In the genomic region with DNA sequence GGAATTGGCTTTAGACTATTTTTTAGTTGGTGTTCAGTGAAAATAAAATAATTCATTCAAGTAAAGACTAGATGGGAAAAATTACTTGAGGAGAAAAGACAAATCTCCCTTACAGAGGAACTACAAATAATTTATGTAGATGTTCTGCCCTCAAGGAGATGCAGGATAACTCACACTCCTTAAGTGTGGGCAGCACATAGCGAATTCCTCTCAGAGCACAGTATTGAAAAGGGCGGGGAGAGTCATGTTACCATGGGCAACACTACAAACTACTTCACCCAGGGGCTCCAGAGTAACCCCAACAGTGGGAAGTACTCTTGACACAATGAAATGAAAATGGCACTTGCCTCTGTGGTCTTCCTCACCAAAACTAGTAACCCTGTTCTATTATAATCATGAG, we compare ENCODE assay signal across 23 cellular contexts. TPM values are rescaled to one million over a fixed set of nuclear protein-coding genes. Genes with fewer than 3 reads are reported as not detected.
A peak's percentile ranks its signal among the peaks of the same experiment; 100 is the strongest.
DNase-seq lines count a peak whose midpoint lies in the region; ATAC-seq and TF ChIP-seq lines count a peak whose summit lies in the region.
"Had no signal": no experiment of that assay in that cellular context is flagged by ENCODE, and none has a peak within 500 bp of the region (broad histone marks: within the 10 kb centered on the region; RNA-seq: fewer than 3 reads in every experiment).

No MANE protein-coding gene starts in this region.

- TF ChIP-seq CTCF in A673 (conservative IDR thresholded peaks at IDR 0.05; ENCODE audit: low read depth, low read length) (no peak), PC-3 (conservative IDR thresholded peaks at IDR 0.05; ENCODE audit: low read depth, low read length) (no peak), foreskin keratinocyte (conservative IDR thresholded peaks at IDR 0.05) (no peak), neural progenitor cell (IDR thresholded peaks at IDR 0.05) (no peak)

- H3K36me3 Mint-ChIP-seq in neural progenitor cell: no peaks in the 10 kb centered on the region
- H3K36me3 Mint-ChIP-seq: activated naive CD4-positive, alpha-beta T cell treated with anti-CD3 and anti-CD28 coated beads, Interleukin-2, amount 50 U/mL, for 24 hours had no signal

- H3K79me2 ChIP-seq in PC-3 (ENCODE audit: low read length) (no peaks in the 10 kb centered on the region), neural progenitor cell (ENCODE audit: low read depth) (no peaks in the 10 kb centered on the region)

- H3K9ac ChIP-seq in PC-3 (ENCODE audit: low read length): peak overlapping the region; percentile 71
- no peak overlapping the region for H3K9ac ChIP-seq in neural progenitor cell

- H3K27me3 ChIP-seq in A673 (replicated peaks; ENCODE audit: insufficient read depth, low read depth, low read length, poor library complexity): no peaks in the 10 kb centered on the region
- no peaks in the 10 kb centered on the region for H3K27me3 ChIP-seq in PC-3 (ENCODE audit: low read length)
- no peaks in the 10 kb centered on the region for H3K27me3 ChIP-seq in foreskin keratinocyte
- H3K27me3 ChIP-seq in neural progenitor cell: no peaks in the 10 kb centered on the region
- H3K27me3 ChIP-seq: heart right ventricle had no signal

- H3K36me3 ChIP-seq in A673 (ENCODE audit: insufficient read depth, low read length, poor library complexity, severe bottlenecking): no peaks in the 10 kb centered on the region
- H3K36me3 ChIP-seq in PC-3 (ENCODE audit: low read depth, low read length): no peaks in the 10 kb centered on the region
- no peaks in the 10 kb centered on the region for H3K36me3 ChIP-seq in neural progenitor cell
- H3K36me3 ChIP-seq: heart right ventricle had no signal

- no peak overlapping the region for H3K4me3 ChIP-seq in A673 (ENCODE audit: low read depth, low read length, poor library complexity, severe bottlenecking)
- H3K4me3 ChIP-seq in PC-3 (ENCODE audit: low read length): no peak overlapping the region
- H3K4me3 ChIP-seq in neural progenitor cell: no peak overlapping the region
- H3K4me3 ChIP-seq: GM12878, heart right ventricle had no signal

- H3K27me3 Mint-ChIP-seq in neural progenitor cell (ENCODE audit: insufficient read depth, low read depth): no peaks in the 10 kb centered on the region
- H3K27me3 Mint-ChIP-seq: activated naive CD4-positive, alpha-beta T cell treated with anti-CD3 and anti-CD28 coated beads, Interleukin-2, amount 50 U/mL, for 24 hours; progenitor cell of endocrine pancreas had no signal

- peak overlapping the region; percentile 51 for H3K27ac Mint-ChIP-seq in neural progenitor cell
- H3K27ac Mint-ChIP-seq: activated B cell treated with CpG ODN at 0.5 μM for 24 hours; activated naive CD4-positive, alpha-beta T cell treated with anti-CD3 and anti-CD28 coated beads, Interleukin-2, amount 50 U/mL, for 24 hours; activated T-helper 1 cell treated with anti-CD3 and anti-CD28 coated beads, Interleukin-12 subunit alpha, Interleukin-12 subunit beta, Interleukin-2, Interleukin-4 antibody, amounts not matched to agents 30 ng/mL and 10 ng/mL and 1 ng/mL, durations not matched to agents 14 hours and 24 hours and 36 hours; progenitor cell of endocrine pancreas had no signal

- CTCF ChIA-PET in A673 (lab: Charles Lee): no interaction called here
- CTCF ChIA-PET in PC-3 (lab: Charles Lee): no interaction called here

- H4K20me1 ChIP-seq in PC-3 (ENCODE audit: low read length) (no peaks in the 10 kb centered on the region), neural progenitor cell (ENCODE audit: low read depth) (no peaks in the 10 kb centered on the region)

- H3K27ac ChIP-seq in A673 (ENCODE audit: low read depth, low read length, poor library complexity, severe bottlenecking) (no peak overlapping the region), PC-3 (ENCODE audit: low read length) (peak overlapping the region; percentile 98), foreskin keratinocyte (peak overlapping the region; percentile 98), neural progenitor cell (no peak overlapping the region)
- H3K27ac ChIP-seq: heart right ventricle had no signal

- POLR2A ChIA-PET in A673 (lab: Charles Lee; ENCODE audit: low non-redundant PET) (no interaction called here), PC-3 (lab: Charles Lee; ENCODE audit: unreplicated experiment) (no interaction called here)

- H3K9me3 ChIP-seq in A673 (ENCODE audit: low read depth, low read length, poor library complexity, severe bottlenecking) (no peaks in the 10 kb centered on the region), PC-3 (ENCODE audit: low read length) (no peaks in the 10 kb centered on the region), neural progenitor cell (ENCODE audit: low read depth) (no peaks in the 10 kb centered on the region)
- H3K9me3 ChIP-seq: heart right ventricle had no signal

- DNase-seq in A673 (ENCODE audit: low spot score) (peak; percentile 60), PC-3 (no peak), foreskin keratinocyte (peak in 1 of 2 donors; percentile 80), neural progenitor cell (ENCODE audit: low spot score) (no peak), dedifferentiated amniotic fluid mesenchymal stem cell (ENCODE audit: extremely low spot score) (no peak), NCI-H82 (lab: John Stamatoyannopoulos, UW) (no peak), cerebellar nuclear complex (lab: John Stamatoyannopoulos, UW) (no peak)
- DNase-seq: activated B cell treated with CpG ODN at 0.5 μM for 24 hours, GOT3, heart right ventricle, Kasumi-1, left ventricle myocardium superior, NCI-H187 treated with DMSO at 0.1 percent for 48 hours, NCI-H2227 treated with DMSO at 0.1 percent for 48 hours, NCI-H748 treated with DMSO at 0.1 percent for 48 hours, Right ventricle myocardium superior, T-helper 9 cell, trophoblast cell had no signal

- peaks cover 16% of the 10 kb centered on the region for H3K4me1 ChIP-seq in A673 (ENCODE audit: insufficient read depth, low read length, poor library complexity, severe bottlenecking)
- H3K4me1 ChIP-seq in PC-3 (ENCODE audit: insufficient read depth, low read length): peaks cover 52% of the 10 kb centered on the region
- peaks cover 49% of the 10 kb centered on the region for H3K4me1 ChIP-seq in foreskin keratinocyte
- peaks cover 11% of the 10 kb centered on the region for H3K4me1 ChIP-seq in neural progenitor cell
- H3K4me1 ChIP-seq: heart right ventricle had no signal

- no peaks in the 10 kb centered on the region for H3K9me3 Mint-ChIP-seq in neural progenitor cell
- H3K9me3 Mint-ChIP-seq: activated B cell treated with CpG ODN at 0.5 μM for 24 hours; activated naive CD4-positive, alpha-beta T cell treated with anti-CD3 and anti-CD28 coated beads, Interleukin-2, amount 50 U/mL, for 24 hours; activated T-helper 1 cell treated with anti-CD3 and anti-CD28 coated beads, Interleukin-12 subunit alpha, Interleukin-12 subunit beta, Interleukin-2, Interleukin-4 antibody, amounts not matched to agents 30 ng/mL and 10 ng/mL and 1 ng/mL, durations not matched to agents 14 hours and 24 hours and 36 hours had no signal

- no peak overlapping the region for H2AFZ ChIP-seq in PC-3 (ENCODE audit: low read length)
- H2AFZ ChIP-seq in neural progenitor cell (replicated peaks): no peak overlapping the region

- peaks cover 22% of the 10 kb centered on the region for H3K4me1 Mint-ChIP-seq in neural progenitor cell
- H3K4me1 Mint-ChIP-seq: activated B cell treated with CpG ODN at 0.5 μM for 24 hours; activated naive CD4-positive, alpha-beta T cell treated with anti-CD3 and anti-CD28 coated beads, Interleukin-2, amount 50 U/mL, for 24 hours had no signal

- no peak overlapping the region; the same call in 1 of the 2 replicates for H3K4me2 ChIP-seq in PC-3 (ENCODE audit: low read length)
- H3K4me2 ChIP-seq in neural progenitor cell: no peak overlapping the region

- H3F3A ChIP-seq in PC-3 (ENCODE audit: low read length, unreplicated experiment) (peaks cover 13% of the 10 kb centered on the region), neural progenitor cell (ENCODE audit: low read depth) (no peaks in the 10 kb centered on the region)

- no peaks in the 10 kb centered on the region for H3K9me2 ChIP-seq in PC-3 (replicated peaks; ENCODE audit: low read length)

- no TSS peak for BruUV-seq in A673 (replicated peaks; lab: Mats Ljungman, UMichigan)
- no TSS peak for BruUV-seq in PC-3 (replicated peaks; lab: Mats Ljungman, UMichigan)

- no peak for ATAC-seq in PC-3
- ATAC-seq in foreskin keratinocyte: peak; percentile 36
- no peak for ATAC-seq in HG02884 (IDR thresholded peaks at IDR 0.05; ENCODE audit: unreplicated experiment)
- ATAC-seq: GM12878, heart right ventricle, left ventricle myocardium superior had no signal

- H3K4me3 Mint-ChIP-seq in neural progenitor cell: no peak overlapping the region
- H3K4me3 Mint-ChIP-seq: activated B cell treated with CpG ODN at 0.5 μM for 24 hours; activated naive CD4-positive, alpha-beta T cell treated with anti-CD3 and anti-CD28 coated beads, Interleukin-2, amount 50 U/mL, for 24 hours; activated T-helper 1 cell treated with anti-CD3 and anti-CD28 coated beads, Interleukin-12 subunit alpha, Interleukin-12 subunit beta, Interleukin-2, Interleukin-4 antibody, amounts not matched to agents 30 ng/mL and 10 ng/mL and 1 ng/mL, durations not matched to agents 14 hours and 24 hours and 36 hours had no signal

- intact Hi-C loops in A673 (cut with micrococcal nuclease; ENCODE audit: unreplicated experiment): no loop called here
- intact Hi-C loops in PC-3 (cut with micrococcal nuclease): loop anchor here (2.0 kb wide), 1 partner anchor 15 kb away; no protein-coding TSS in a partner anchor

RNA-seq across cellular contexts. Expression of gene LAMC2, which starts 20.6 kb away (rescaled TPM):
- total RNA-seq in A673 (2021): 0.11 and 0.26 TPM in 2 replicates
- total RNA-seq in PC-3 (2014; rRNA removed): 105 and 127 TPM in 2 replicates
- 3,836 and 7,314 TPM in 2 replicates for total RNA-seq in foreskin keratinocyte
- 1,652 and 2,714 TPM in 2 replicates for polyA plus RNA-seq in foreskin keratinocyte
- total RNA-seq in neural progenitor cell (ENCODE audit: low replicate concordance): 0.36 and 0.46 TPM in 2 replicates
- total RNA-seq: activated B cell treated with CpG ODN at 0.5 μM for 24 hours had no signal

Comparison
In these comparisons a context has a peak if more than half of its experiments do, and no peak if none do; other contexts are left out.
1. H3K27ac ChIP-seq: peak in PC-3 (single experiment) and foreskin keratinocyte (single experiment); none in A673 (single experiment) and neural progenitor cell (single experiment).
2. RNA of gene LAMC2, which starts 20.6 kb away (total RNA-seq): 3,836 to 7,314 TPM in foreskin keratinocyte and 105 to 127 TPM in PC-3; 0.36 to 0.46 TPM in neural progenitor cell and 0.11 to 0.26 TPM in A673; every median in the first group is over 10 times any median in the second.